ENCODE assay signal across 9 cellular contexts in genomic region chr1:215517441-215517891, GRCh38. TPM values are rescaled to one million over a fixed set of nuclear protein-coding genes. Genes with fewer than 3 reads are reported as not detected.
DNase-seq lines count a peak whose midpoint lies in the region; ATAC-seq lines count a peak whose summit lies in the region.
"Had no signal": no experiment of that assay in that cellular context is flagged by ENCODE, and none has a peak within 500 bp of the region (broad histone marks: within the 10 kb centered on the region; RNA-seq: fewer than 3 reads in every experiment).

No MANE protein-coding gene starts in this region.

- peak; percentile 11 for DNase-seq in AG08395 (ENCODE audit: low spot score)
- DNase-seq in HCEC 1CT: peak; percentile 92
- DNase-seq in SK-MEL-5 (ENCODE audit: low read depth, low spot score): peak; percentile 83
- peak; percentile 3 for DNase-seq in hepatic stellate cell (ENCODE audit: low spot score)
- DNase-seq in stimulated activated CD4-positive, alpha-beta T cell treated with anti-CD3 and anti-CD28 coated beads, Interleukin-12 subunit alpha, Interleukin-12 subunit beta, amount 100 ng/mL, for 4 hours: no peak
- DNase-seq in NCI-H345 (lab: John Stamatoyannopoulos, UW): no peak
- DNase-seq: gastrocnemius medialis had no signal

- in situ Hi-C loops in SK-MEL-5 (cut with HindIII; ENCODE audit: low pct_unique_long_range_greater_than_20kb, low sequenced_read_pairs): no loop called here

- ATAC-seq in GM18511 (IDR thresholded peaks at IDR 0.05; ENCODE audit: unreplicated experiment): no peak
- ATAC-seq in HG03196 (IDR thresholded peaks at IDR 0.05; ENCODE audit: unreplicated experiment): no peak
- ATAC-seq: gastrocnemius medialis had no signal

RNA-seq across cellular contexts. Expression of gene KCTD3, which starts 49.6 kb away (rescaled TPM):
- 26.6 and 27.0 TPM in 2 replicates for total RNA-seq in SK-MEL-5 (2014; rRNA removed; shearing (Covaris generic))
- polyA plus RNA-seq in SK-MEL-5 (2015; cell fraction: cytosol; rRNA removed): 27.8 and 38.6 TPM in 2 replicates
- polyA plus RNA-seq in SK-MEL-5 (2015; cell fraction: nucleus; rRNA removed): 84.3 and 86.1 TPM in 2 replicates

Comparison
In these comparisons a context has a peak if more than half of its experiments do, and no peak if none do; other contexts are left out.
1. DNase-seq: peak in AG08395 (single experiment), HCEC 1CT (single experiment), SK-MEL-5 (single experiment) and hepatic stellate cell (single experiment); none in stimulated activated CD4-positive, alpha-beta T cell treated with anti-CD3 and anti-CD28 coated beads, Interleukin-12 subunit alpha, Interleukin-12 subunit beta, amount 100 ng/mL, for 4 hours (single experiment) and NCI-H345 (single experiment).